In the genomic region with DNA sequence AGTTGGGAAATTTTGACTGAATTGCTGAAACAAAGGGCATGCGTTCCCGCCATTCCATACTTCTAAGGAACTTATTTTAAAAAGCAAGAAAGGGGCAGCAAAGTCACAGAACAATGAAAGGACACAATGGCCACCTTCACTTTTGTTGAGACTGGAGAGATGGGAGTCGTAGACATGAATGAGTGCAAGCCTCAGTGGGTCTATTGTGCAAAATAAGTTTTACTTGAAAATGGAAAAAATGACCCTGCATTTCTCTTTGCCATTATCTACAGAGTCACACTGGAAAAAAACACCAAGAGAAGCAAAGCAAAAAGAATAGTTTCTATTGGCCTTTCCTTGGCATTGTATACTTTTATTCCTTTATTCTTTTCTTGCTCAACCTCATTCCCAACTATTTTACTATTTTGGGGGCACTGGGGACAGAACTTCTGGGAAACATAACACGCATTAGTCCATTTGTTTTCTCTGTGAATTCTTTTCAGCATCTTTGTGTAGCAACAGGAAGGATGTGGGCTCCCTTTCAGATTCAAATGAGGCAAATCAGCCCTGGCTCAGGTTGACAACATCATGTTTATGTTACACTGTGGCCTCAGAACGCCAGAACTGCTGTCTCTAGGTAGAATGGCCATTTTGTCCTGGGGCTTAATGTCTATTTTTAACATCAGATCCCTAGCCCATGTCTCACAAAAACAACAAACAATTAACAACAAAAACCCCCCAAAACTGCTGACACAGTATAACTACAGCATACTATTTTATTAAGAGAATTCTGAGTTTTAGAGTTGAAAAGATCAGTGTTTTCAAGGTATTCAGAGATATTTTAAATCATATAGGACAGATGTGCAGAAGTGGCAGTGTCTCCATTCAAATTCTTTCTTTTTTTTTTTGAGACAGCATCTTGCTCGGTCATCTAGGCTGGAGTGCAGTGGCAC, we compare ENCODE assay signal across 8 cellular contexts.
DNase-seq lines count a peak whose midpoint lies in the region; ATAC-seq and TF ChIP-seq lines count a peak whose summit lies in the region.

No MANE protein-coding gene starts in this region.

- DNase-seq in GM13977 (ENCODE audit: low spot score) (peak; percentile 31), T-helper 1 cell (peak; percentile 26 to 89 (median 50)), D341Med (ENCODE audit: low spot score) (no peak), NCI-H2196 treated with DMSO at 0.1 percent for 48 hours (lab: John Stamatoyannopoulos, UW; ENCODE audit: unreplicated experiment) (no peak), cortex of kidney (lab: John Stamatoyannopoulos, UW) (no peak)
- DNase-seq in stimulated activated naive CD8-positive, alpha-beta T cell treated with anti-CD3 and anti-CD28 coated beads, Interleukin-15, amount 100 ng/mL, for 72 hours = peak; percentile 39 to 72

- no peaks in the 10 kb centered on the region for H3K9me3 Mint-ChIP-seq in stimulated activated naive CD8-positive, alpha-beta T cell treated with anti-CD3 and anti-CD28 coated beads, Interleukin-15, amount 100 ng/mL, for 72 hours

- H3K4me3 Mint-ChIP-seq in stimulated activated naive CD8-positive, alpha-beta T cell treated with anti-CD3 and anti-CD28 coated beads, Interleukin-15, amount 100 ng/mL, for 72 hours = peak overlapping the region; percentile 46 to 79

- H3K27ac Mint-ChIP-seq in stimulated activated naive CD8-positive, alpha-beta T cell treated with anti-CD3 and anti-CD28 coated beads, Interleukin-15, amount 100 ng/mL, for 72 hours = peak overlapping the region; percentile 60 to 96

- TF ChIP-seq CTCF in GM13977 (IDR thresholded peaks at IDR 0.05; ENCODE audit: extremely low read depth, insufficient read depth, missing control alignments) = no peak

- peaks cover 96% of the 10 kb centered on the region for H3K4me1 Mint-ChIP-seq in stimulated activated naive CD8-positive, alpha-beta T cell treated with anti-CD3 and anti-CD28 coated beads, Interleukin-15, amount 100 ng/mL, for 72 hours

- in situ Hi-C loops in GM13977 (cut with MboI; ENCODE audit: low pct_unique_long_range_greater_than_20kb, low sequenced_read_pairs, unreplicated experiment) = no loop called here

- peak; percentile 61 for ATAC-seq in HG02571 (IDR thresholded peaks at IDR 0.05; ENCODE audit: unreplicated experiment)
- ATAC-seq in esophagus mucosa = peak; percentile 52
- ATAC-seq in stimulated activated naive CD8-positive, alpha-beta T cell treated with anti-CD3 and anti-CD28 coated beads, Interleukin-15, amount 100 ng/mL, for 72 hours = peak; percentile 97

- H3K27me3 Mint-ChIP-seq in stimulated activated naive CD8-positive, alpha-beta T cell treated with anti-CD3 and anti-CD28 coated beads, Interleukin-15, amount 100 ng/mL, for 72 hours = no peaks in the 10 kb centered on the region

Comparison
In these comparisons a context has a peak if more than half of its experiments do, and no peak if none do; other contexts are left out.
1. DNase-seq: peak in GM13977 (single experiment), T-helper 1 cell (5 of 5) and stimulated activated naive CD8-positive, alpha-beta T cell treated with anti-CD3 and anti-CD28 coated beads, Interleukin-15, amount 100 ng/mL, for 72 hours (2 of 2); none in D341Med (single experiment), NCI-H2196 treated with DMSO at 0.1 percent for 48 hours (single experiment) and cortex of kidney (single experiment).
2. Peak in every context shown above with its lines, with median percentiles within 50 percentile points of each other: ATAC-seq.